In genomic region chr1:41925712-41926111, GRCh38 we compare ENCODE assay signal across 17 cellular contexts. TPM values are rescaled to one million over a fixed set of nuclear protein-coding genes. Genes with fewer than 3 reads are reported as not detected.
DNase-seq lines count a peak whose midpoint lies in the region; ATAC-seq, FAIRE-seq and TF ChIP-seq lines count a peak whose summit lies in the region.
"Had no signal": no experiment of that assay in that cellular context is flagged by ENCODE, and none has a peak within 500 bp of the region (broad histone marks: within the 10 kb centered on the region; RNA-seq: fewer than 3 reads in every experiment).

No MANE protein-coding gene starts in this region.

- H3K4me2 ChIP-seq in GM12878 (ENCODE audit: control insufficient read depth, insufficient read depth) (no peak overlapping the region), OCI-LY7 (ENCODE audit: low read length) (no peak overlapping the region)

- no peak overlapping the region for H3K4me3 ChIP-seq in GM12878
- no peak overlapping the region for H3K4me3 ChIP-seq in small intestine (ENCODE audit: low read depth in 1 of 2, low read length in 2 of 2)
- no peak overlapping the region for H3K4me3 ChIP-seq in OCI-LY7 (ENCODE audit: low read depth, low read length, poor library complexity, severe bottlenecking)
- H3K4me3 ChIP-seq: ascending aorta, tibial nerve had no signal

- no TSS peak for BruUV-seq in GM12878 (replicated peaks; lab: Mats Ljungman, UMichigan)
- no TSS peak for BruUV-seq in OCI-LY7 (replicated peaks; lab: Mats Ljungman, UMichigan)

- in situ Hi-C loops in GM12878 (cut with MboI) = no loop called here

- FAIRE-seq in GM12878 (lab: Jason Lieb, UNC) (no peak), small intestine (lab: Jason Lieb, UNC) (no peak)

- H3K9ac ChIP-seq in GM12878 (ENCODE audit: control insufficient read depth, insufficient read depth, low read length) = no peak overlapping the region

- H3K4me1 ChIP-seq in GM12878 (ENCODE audit: control insufficient read depth, insufficient read depth, low read length) = no peaks in the 10 kb centered on the region
- H3K4me1 ChIP-seq in small intestine (ENCODE audit: control insufficient read depth in 2 of 2, insufficient read depth in 1 of 2, low read depth in 1 of 2, low read length in 1 of 2) = no peaks in the 10 kb centered on the region
- H3K4me1 ChIP-seq in OCI-LY7 (ENCODE audit: insufficient read depth, low read length, poor library complexity, severe bottlenecking) = no peaks in the 10 kb centered on the region
- H3K4me1 ChIP-seq: ascending aorta, tibial nerve had no signal

- intact Hi-C loops in GM12878 (cut with micrococcal nuclease; ENCODE audit: unreplicated experiment) = no loop called here
- intact Hi-C loops in OCI-LY7 (cut with micrococcal nuclease; ENCODE audit: unreplicated experiment) = no loop called here

- peak; percentile 48; the same call in 2 of the 3 replicates for ATAC-seq in GM12878
- ATAC-seq: left cardiac atrium had no signal

- no peaks in the 10 kb centered on the region for H3K36me3 ChIP-seq in GM12878 (ENCODE audit: control insufficient read depth in 2 of 2, insufficient read depth in 2 of 2, low read length in 1 of 2)
- H3K36me3 ChIP-seq in small intestine (ENCODE audit: control insufficient read depth in 2 of 2, insufficient read depth in 2 of 2, low read length in 2 of 2) = no peaks in the 10 kb centered on the region
- H3K36me3 ChIP-seq in OCI-LY7 (ENCODE audit: insufficient read depth, low read length) = no peaks in the 10 kb centered on the region
- H3K36me3 ChIP-seq: ascending aorta, tibial nerve had no signal

- DNase-seq in NCI-H82 (lab: John Stamatoyannopoulos, UW) (peak; percentile 51), NCI-H82 treated with DMSO at 0.1 percent for 48 hours (lab: John Stamatoyannopoulos, UW; ENCODE audit: unreplicated experiment) (no peak), NCI-H2227 (lab: John Stamatoyannopoulos, UW; ENCODE audit: unreplicated experiment) (peak; percentile 81), GM12878 (ENCODE audit: low read depth, low spot score) (no peak), small intestine (peak; percentile 12), erythroblast (lab: John Stamatoyannopoulos, UW) (no peak), OCI-LY7 (ENCODE audit: low spot score) (no peak)
- DNase-seq in stimulated activated naive CD4-positive, alpha-beta T cell treated with Interleukin-2 at 50 U/mL for 16 hours (lab: John Stamatoyannopoulos, UW) = no peak
- DNase-seq: activated CD4-positive, alpha-beta memory T cell treated with anti-CD3 and anti-CD28 coated beads, Interleukin-2, amount 10 ng/mL, durations not matched to agents 7 days and 5 days; left cardiac atrium; naive B cell; NCI-H1694 treated with DMSO at 0.1 percent for 48 hours; RPMI8226; stimulated activated CD8-positive, alpha-beta memory T cell treated with anti-CD3 and anti-CD28 coated beads, Interleukin-4, amount 100 ng/mL, for 48 hours; T1000 had no signal

- TF ChIP-seq CTCF in GM12878 (IDR thresholded peaks at IDR 0.05 in 2 of 3, conservative IDR thresholded peaks at IDR 0.05 in 1 of 3; ENCODE audit: control insufficient read depth in 2 of 3, extremely low read depth in 1 of 3, insufficient read depth in 1 of 3, low read depth in 3 of 3, low read length in 3 of 3) (no peak), OCI-LY7 (conservative IDR thresholded peaks at IDR 0.05; ENCODE audit: low read length) (no peak)

- no peak for TF ChIP-seq RAD21 in GM12878 (IDR thresholded peaks at IDR 0.05; ENCODE audit: insufficient read depth, low read depth, low read length)

- H3K27me3 ChIP-seq in GM12878 (replicated peaks in 1 of 2; ENCODE audit: control insufficient read depth in 2 of 2, insufficient read depth in 2 of 2, low read length in 1 of 2) (no peaks in the 10 kb centered on the region), small intestine (ENCODE audit: control insufficient read depth in 2 of 2, insufficient read depth in 2 of 2, low read length in 2 of 2) (no peaks in the 10 kb centered on the region)
- H3K27me3 ChIP-seq: ascending aorta, tibial nerve had no signal

- WGBS in GM12878 (ENCODE audit: insufficient coverage, insufficient replicate concordance, low lambda C conversion rate, missing lambda C conversion rate) = 0% methylated on average over 1 of the region's 1 CpG
- WGBS in small intestine, 3 donors = 23 to 48% (median 33%) methylated on average over 1 of the region's 1 CpG

- TF ChIP-seq POLR2A in GM12878 (IDR thresholded peaks at IDR 0.05; ENCODE audit: low read depth, low read length) (no peak), erythroblast (IDR thresholded peaks at IDR 0.05; ENCODE audit: low read length) (no peak)

- SMC1A ChIA-PET in GM12878 (lab: Charles Lee; ENCODE audit: uncharacterized antibody, unreplicated experiment) = interaction anchor here (0.6 to 2.3 kb wide), 9 partner anchors 10 to 37 kb away, joined by 3 to 13 read pairs (median 5); no protein-coding TSS in a partner anchor

- CTCF ChIA-PET in GM12878 (lab: Yijun Ruan, JAX) = interaction anchor here (1.0 kb wide), 1 partner anchor 50 kb away, joined by 4 read pairs; no protein-coding TSS in a partner anchor
- CTCF ChIA-PET in OCI-LY7 (lab: Charles Lee; ENCODE audit: unreplicated experiment) = no interaction called here

- POLR2A ChIA-PET in GM12878 (lab: Charles Lee) = interaction anchor here (1.5 kb wide), 1 partner anchor 18 kb away, joined by 4 read pairs; no protein-coding TSS in a partner anchor
- POLR2A ChIA-PET in OCI-LY7 (lab: Charles Lee) = no interaction called here

- H3K9me3 ChIP-seq in GM12878 (replicated peaks; ENCODE audit: control insufficient read depth, insufficient read depth, low read length) = peaks cover 2% of the 10 kb centered on the region; the same call in 1 of the 3 replicates
- no peaks in the 10 kb centered on the region for H3K9me3 ChIP-seq in small intestine (ENCODE audit: control insufficient read depth, low read depth)
- no peaks in the 10 kb centered on the region for H3K9me3 ChIP-seq in OCI-LY7 (ENCODE audit: low read length)
- H3K9me3 ChIP-seq: ascending aorta, tibial nerve had no signal

- no peak for TF ChIP-seq EP300 in GM12878 (IDR thresholded peaks at IDR 0.05; ENCODE audit: borderline replicate concordance in 1 of 2, control insufficient read depth in 1 of 2, low read depth in 2 of 2, low read length in 2 of 2)

- no peaks in the 10 kb centered on the region for H3K79me2 ChIP-seq in GM12878 (ENCODE audit: control insufficient read depth, insufficient read depth, low read length)
- H3K79me2 ChIP-seq in OCI-LY7 (ENCODE audit: insufficient read depth, low read depth, low read length) = no peaks in the 10 kb centered on the region

- RAD21 ChIA-PET in GM12878 (lab: Charles Lee; ENCODE audit: unreplicated experiment) = interaction anchor here (1.0 kb wide), 1 partner anchor 30 kb away, joined by 3 read pairs; no protein-coding TSS in a partner anchor

- H3K9me2 ChIP-seq in OCI-LY7 (ENCODE audit: insufficient read depth, low read length) = no peaks in the 10 kb centered on the region

- H4K20me1 ChIP-seq in GM12878 (ENCODE audit: control insufficient read depth, insufficient read depth) = no peaks in the 10 kb centered on the region
- no peaks in the 10 kb centered on the region for H4K20me1 ChIP-seq in OCI-LY7 (ENCODE audit: insufficient read depth, low read length)

- H2AFZ ChIP-seq in GM12878 (ENCODE audit: control insufficient read depth, low read depth, low read length) = no peak overlapping the region
- no peak overlapping the region for H2AFZ ChIP-seq in OCI-LY7 (ENCODE audit: low read length)

- no peak overlapping the region for H3K27ac ChIP-seq in GM12878 (ENCODE audit: control insufficient read depth, insufficient read depth)
- H3K27ac ChIP-seq in small intestine (ENCODE audit: low read depth in 1 of 2, low read length in 1 of 2) = no peak overlapping the region
- no peak overlapping the region for H3K27ac ChIP-seq in OCI-LY7 (ENCODE audit: low read depth, low read length, poor library complexity, severe bottlenecking)
- H3K27ac ChIP-seq: ascending aorta, tibial nerve had no signal

TF ChIP-seq in GM12878, 131 proteins besides CTCF, POLR2A, EP300 and RAD21 (continues in another document):
- no peak for TF ChIP-seq STAT3 (IDR thresholded peaks at IDR 0.05; ENCODE audit: low read depth, low read length)
- no peak for TF ChIP-seq SREBF1 (IDR thresholded peaks at IDR 0.05; ENCODE audit: low read length)
- TF ChIP-seq PAX8 (IDR thresholded peaks at IDR 0.05) = no peak
- no peak for TF ChIP-seq MXI1 (IDR thresholded peaks at IDR 0.05; ENCODE audit: low read depth, low read length)
- TF ChIP-seq PML (IDR thresholded peaks at IDR 0.05; ENCODE audit: low read length) = no peak
- no peak for TF ChIP-seq RUNX3 (IDR thresholded peaks at IDR 0.05; ENCODE audit: low read length)
- TF ChIP-seq MAX (IDR thresholded peaks at IDR 0.05; ENCODE audit: low read depth, low read length) = no peak

RNA-seq across cellular contexts. Expression of gene HIVEP3, which starts 7.0 kb away (rescaled TPM):
- 42.5 and 46.4 TPM in 2 replicates for total RNA-seq in GM12878 (2013; cell fraction: nucleolus; rRNA removed)
- 2.8 and 2.9 TPM in 2 replicates for total RNA-seq in GM12878 (2014; rRNA removed)
- 3.4 and 3.5 TPM in 2 replicates for total RNA-seq in GM12878 (2014; rRNA removed; fragmentation: Illumina TruSeq; extraction: Trizol)
- total RNA-seq in GM12878 (2021) = 13.6 and 13.8 TPM in 2 replicates
- 1.8 TPM for polyA plus RNA-seq in GM12878 (2011; ENCODE audit: low read depth)
- polyA plus RNA-seq in GM12878 (2011; rRNA removed) = 3.5 and 4.3 TPM in 2 replicates
- 5.4 and 6.8 TPM in 2 replicates for polyA plus RNA-seq in GM12878 (2011; cell fraction: cytosol; rRNA removed)
- 7.7 and 9.8 TPM in 2 replicates for polyA plus RNA-seq in GM12878 (2011; cell fraction: nucleus; rRNA removed)
- 4.9 and 5.2 TPM in 2 replicates for polyA plus RNA-seq in GM12878 (2012)
- polyA plus RNA-seq in GM12878 (2014; fragmentation: Illumina TruSeq; extraction: Trizol) = 7.4 and 8.6 TPM in 2 replicates
- 1 to 10 TPM; 1.8 to 2.2 TPM for polyA plus RNA-seq in GM12878 (2014; fragmentation: Nextera tagmentation; extraction: Ambion mirVana)
- polyA plus RNA-seq in GM12878 (2014; rRNA removed) = 6.0 and 7.7 TPM in 2 replicates
- polyA plus RNA-seq in GM12878 (2016; fragmentation: Nextera tagmentation; extraction: Ambion mirVana) = 1 to 10 TPM; 3.0 to 4.3 TPM
- 11.4 and 11.5 TPM in 2 replicates for polyA minus RNA-seq in GM12878 (2011; rRNA and poly(A)+ RNA removed)
- 5.5 and 5.6 TPM in 2 replicates for polyA minus RNA-seq in GM12878 (2011; cell fraction: cytosol; rRNA and poly(A)+ RNA removed)
- 6.0 and 17.6 TPM in 2 replicates for polyA minus RNA-seq in GM12878 (2011; cell fraction: nucleus; rRNA and poly(A)+ RNA removed)
- polyA plus RNA-seq in small intestine = 1 to 10 TPM in 2 of 3 donors, under 1 TPM in 1; 0.67 to 2.2 (median 1.3) TPM
- 0.28 and 0.60 TPM in 2 replicates for total RNA-seq in OCI-LY7 (2014; rRNA removed; shearing (Covaris generic))
- 0.53 and 0.70 TPM in 2 replicates for total RNA-seq in OCI-LY7 (2022)

Comparison
In these comparisons a context has a peak if more than half of its experiments do, and no peak if none do; other contexts are left out.
1. DNase-seq: peak in NCI-H82 (single experiment), NCI-H2227 (single experiment) and small intestine (single experiment); none in NCI-H82 treated with DMSO at 0.1 percent for 48 hours (single experiment), GM12878 (single experiment), erythroblast (0 of 2), stimulated activated naive CD4-positive, alpha-beta T cell treated with Interleukin-2 at 50 U/mL for 16 hours (single experiment) and OCI-LY7 (single experiment).